In genomic region chr1:51512611-51513010, GRCh38 we compare ENCODE assay signal across 19 cellular contexts. TPM values are rescaled to one million over a fixed set of nuclear protein-coding genes. Genes with fewer than 3 reads are reported as not detected.
DNase-seq lines count a peak whose midpoint lies in the region; ATAC-seq, FAIRE-seq and TF ChIP-seq lines count a peak whose summit lies in the region.
"Had no signal": no experiment of that assay in that cellular context is flagged by ENCODE, and none has a peak within 500 bp of the region (broad histone marks: within the 10 kb centered on the region; RNA-seq: fewer than 3 reads in every experiment).

No MANE protein-coding gene starts in this region.

- DNase-seq in CD4-positive, alpha-beta T cell: no peak
- DNase-seq in GM18507 (ENCODE audit: extremely low spot score, insufficient read length, low read depth) (no peak), OCI-LY7 (ENCODE audit: low spot score) (peak; percentile 50), memory B cell (ENCODE audit: low spot score in 2 of 2) (no peak), NCI-H2227 (lab: John Stamatoyannopoulos, UW; ENCODE audit: unreplicated experiment) (no peak), thyroid gland (no peak)
- DNase-seq: Caco-2, foreskin keratinocyte, left cardiac atrium, MG63, mucosa of descending colon, NCI-H146, NCI-H2227 treated with DMSO at 0.1 percent for 48 hours, substantia nigra, T-helper 9 cell had no signal

- peak overlapping the region; percentile 56 for H3K27ac Mint-ChIP-seq in CD4-positive, alpha-beta T cell
- peak overlapping the region; percentile 57 for H3K27ac Mint-ChIP-seq in memory B cell

- WGBS in thyroid gland, 2 donors: 82 to 95% methylated on average over 1 of the region's 1 CpG

- no peaks in the 10 kb centered on the region for H3K9me3 ChIP-seq in CD4-positive, alpha-beta T cell (ENCODE audit: control insufficient read depth, low read length)
- no peaks in the 10 kb centered on the region for H3K9me3 ChIP-seq in OCI-LY7 (ENCODE audit: low read length)
- no peaks in the 10 kb centered on the region for H3K9me3 ChIP-seq in thyroid gland
- H3K9me3 ChIP-seq: Caco-2, MG63, mucosa of descending colon, neutrophil had no signal

- ATAC-seq in CD4-positive, alpha-beta T cell (ENCODE audit: poor library complexity): peak; percentile 56
- ATAC-seq in memory B cell (ENCODE audit: low read depth): peak; percentile 45
- ATAC-seq in HG03097 (IDR thresholded peaks at IDR 0.05; ENCODE audit: low FRiP score, unreplicated experiment): no peak
- ATAC-seq: foreskin keratinocyte, HepG2, left cardiac atrium, mucosa of descending colon had no signal

- FAIRE-seq in GM18507 (lab: Jason Lieb, UNC): peak; percentile 12
- FAIRE-seq: H1, HepG2 had no signal

- no peaks in the 10 kb centered on the region for H3K27me3 ChIP-seq in CD4-positive, alpha-beta T cell (ENCODE audit: control insufficient read depth, insufficient read depth, low read length)
- no peaks in the 10 kb centered on the region for H3K27me3 ChIP-seq in thyroid gland
- H3K27me3 ChIP-seq: foreskin keratinocyte, MG63, neutrophil had no signal

- intact Hi-C loops in CD4-positive, alpha-beta T cell (cut with DNase I, micrococcal nuclease): loop anchor here (10.0 kb wide), 3 partner anchors 48 to 542 kb away; partner anchors contain the start of genes BTF3L4 (in 1 of the 2), CDKN2C (in 1 of the 2) and TXNDC12 (in 1 of the 2)
- intact Hi-C loops in OCI-LY7 (cut with micrococcal nuclease; ENCODE audit: unreplicated experiment) (no loop called here), thyroid gland (cut with DNase I) (no loop called here)

- peaks cover 86% of the 10 kb centered on the region for H3K4me1 Mint-ChIP-seq in CD4-positive, alpha-beta T cell (ENCODE audit: low read depth)
- peaks cover 37% of the 10 kb centered on the region for H3K4me1 Mint-ChIP-seq in memory B cell

- H3K4me3 ChIP-seq in OCI-LY7 (ENCODE audit: low read depth, low read length, poor library complexity, severe bottlenecking) (peak overlapping the region; percentile 95), thyroid gland (replicated peaks in 1 of 3) (no peak overlapping the region)
- H3K4me3 ChIP-seq: MG63, mucosa of descending colon had no signal

- H3K9me3 Mint-ChIP-seq in CD4-positive, alpha-beta T cell: no peaks in the 10 kb centered on the region
- H3K9me3 Mint-ChIP-seq in memory B cell: no peaks in the 10 kb centered on the region

- no peaks in the 10 kb centered on the region for H3K27me3 Mint-ChIP-seq in CD4-positive, alpha-beta T cell
- H3K27me3 Mint-ChIP-seq in memory B cell: no peaks in the 10 kb centered on the region

- no TSS peak for BruUV-seq in OCI-LY7 (replicated peaks; lab: Mats Ljungman, UMichigan)

- TF ChIP-seq CTCF in CD4-positive, alpha-beta T cell (IDR thresholded peaks at IDR 0.05): no peak
- TF ChIP-seq CTCF in OCI-LY7 (conservative IDR thresholded peaks at IDR 0.05; ENCODE audit: low read length) (no peak), thyroid gland (IDR thresholded peaks at IDR 0.05) (no peak)

- H3K27ac ChIP-seq in CD4-positive, alpha-beta T cell (ENCODE audit: low read depth, low read length): no peak overlapping the region
- H3K27ac ChIP-seq in OCI-LY7 (ENCODE audit: low read depth, low read length, poor library complexity, severe bottlenecking) (peak overlapping the region; percentile 82), thyroid gland (no peak overlapping the region)
- H3K27ac ChIP-seq: foreskin keratinocyte, neutrophil had no signal

- H3K4me1 ChIP-seq in OCI-LY7 (ENCODE audit: insufficient read depth, low read length, poor library complexity, severe bottlenecking): peaks cover 68% of the 10 kb centered on the region
- H3K4me1 ChIP-seq in thyroid gland: peaks cover 57 to 74% of the 10 kb centered on the region in 2 donors

- peak overlapping the region; percentile 4 for H3K4me3 Mint-ChIP-seq in CD4-positive, alpha-beta T cell
- no peak overlapping the region for H3K4me3 Mint-ChIP-seq in memory B cell

- H4K20me1 ChIP-seq in OCI-LY7 (ENCODE audit: insufficient read depth, low read length): peaks cover 21% of the 10 kb centered on the region

- H3K36me3 ChIP-seq in OCI-LY7 (ENCODE audit: insufficient read depth, low read length): peaks cover 3% of the 10 kb centered on the region; the same call in 1 of the 2 replicates
- H3K36me3 ChIP-seq in thyroid gland: no peaks in the 10 kb centered on the region
- H3K36me3 ChIP-seq: MG63, neutrophil had no signal

- CTCF ChIA-PET in CD4-positive, alpha-beta T cell (lab: Charles Lee): interaction anchor here (1.0 kb wide), 1 partner anchor 27 kb away, joined by 3 read pairs; no protein-coding TSS in a partner anchor
- CTCF ChIA-PET in OCI-LY7 (lab: Charles Lee; ENCODE audit: unreplicated experiment): interaction anchor here (1.1 kb wide), 1 partner anchor 21 kb away, joined by 3 read pairs; no protein-coding TSS in a partner anchor

- peak overlapping the region; percentile 93 for H3K4me2 ChIP-seq in OCI-LY7 (ENCODE audit: low read length)

- H3K79me2 ChIP-seq in OCI-LY7 (ENCODE audit: insufficient read depth, low read depth, low read length): peaks cover 100% of the 10 kb centered on the region

- no peak overlapping the region for H2AFZ ChIP-seq in OCI-LY7 (ENCODE audit: low read length)

- H3K36me3 Mint-ChIP-seq in CD4-positive, alpha-beta T cell (ENCODE audit: low read depth): no peaks in the 10 kb centered on the region
- peaks cover 5% of the 10 kb centered on the region for H3K36me3 Mint-ChIP-seq in memory B cell

- POLR2A ChIA-PET in CD4-positive, alpha-beta T cell (lab: Charles Lee): interaction anchor here (0.6 to 1.0 kb wide), 2 partner anchors 9 to 16 kb away, joined by 3 read pairs; no protein-coding TSS in a partner anchor
- POLR2A ChIA-PET in OCI-LY7 (lab: Charles Lee): interaction anchor here (0.6 to 1.6 kb wide), 8 partner anchors 8 to 181 kb away, joined by 3 to 7 read pairs (median 4); no protein-coding TSS in a partner anchor

- no peaks in the 10 kb centered on the region for H3K9me2 ChIP-seq in OCI-LY7 (ENCODE audit: insufficient read depth, low read length)

- no peak for TF ChIP-seq POLR2A in thyroid gland (IDR thresholded peaks at IDR 0.05)

RNA-seq across cellular contexts. Expression of gene EPS15, which starts 6.5 kb away (rescaled TPM):
- 10 to 100 TPM; 44.5 to 47.9 TPM for total RNA-seq in CD4-positive, alpha-beta T cell
- 23.8 and 35.5 TPM in 2 replicates for total RNA-seq in OCI-LY7 (2014; rRNA removed; shearing (Covaris generic))
- total RNA-seq in OCI-LY7 (2022): 73.2 and 79.4 TPM in 2 replicates
- total RNA-seq in thyroid gland: 100 to 1,000 TPM in 3 of 4 donors, 10 to 100 TPM in 1; 88.0 to 128 (median 102) TPM

Comparison
In these comparisons a context has a peak if more than half of its experiments do, and no peak if none do; other contexts are left out.
1. intact Hi-C loops: an anchor here in CD4-positive, alpha-beta T cell (10.0 kb wide); none called in OCI-LY7 and thyroid gland.